In genomic region chr12:56518570-56518969, GRCh38 we compare ENCODE assay signal across 15 cellular contexts. TPM values are rescaled to one million over a fixed set of nuclear protein-coding genes. Genes with fewer than 3 reads are reported as not detected.
DNase-seq lines count a peak whose midpoint lies in the region; ATAC-seq and TF ChIP-seq lines count a peak whose summit lies in the region.
"Had no signal": no experiment of that assay in that cellular context is flagged by ENCODE, and none has a peak within 500 bp of the region (broad histone marks: within the 10 kb centered on the region; RNA-seq: fewer than 3 reads in every experiment).

No MANE protein-coding gene starts in this region.

- TF ChIP-seq CTCF in RWPE1 (conservative IDR thresholded peaks at IDR 0.05; ENCODE audit: low read depth), result no peak
- no peak for TF ChIP-seq CTCF in omental fat pad (IDR thresholded peaks at IDR 0.05)

- H3K4me3 ChIP-seq in MG63, result no peak overlapping the region
- H3K4me3 ChIP-seq: SK-N-MC, spleen, suprapubic skin had no signal

- CTCF ChIA-PET in RWPE1 (lab: Yijun Ruan, JAX), result no interaction called here

- H3K9me3 ChIP-seq in MG63, result no peaks in the 10 kb centered on the region
- H3K9me3 ChIP-seq: spleen, suprapubic skin had no signal

- H3K27me3 ChIP-seq in MG63, result no peaks in the 10 kb centered on the region
- H3K27me3 ChIP-seq: spleen, suprapubic skin had no signal

- intact Hi-C loops in posterior vena cava (cut with DNase I), result loop anchor here in 1 of 2 donors (5.0 kb wide), 1 partner anchor 54 kb away; no protein-coding TSS in a partner anchor

- H3K36me3 ChIP-seq in MG63, result no peaks in the 10 kb centered on the region
- H3K36me3 ChIP-seq: spleen, suprapubic skin had no signal

- peak overlapping the region; percentile 55 for H3K27ac ChIP-seq in RWPE1
- H3K27ac ChIP-seq: SK-N-MC, suprapubic skin, VCaP had no signal

- no peak for ATAC-seq in omental fat pad (ENCODE audit: low FRiP score)

- POLR2A ChIA-PET in RWPE1 (lab: Yijun Ruan, JAX; ENCODE audit: low non-redundant PET), result no interaction called here

- DNase-seq in HCEC 1CT (peak; percentile 48), RWPE1 (ENCODE audit: low spot score) (no peak), fibroblast of gingiva (ENCODE audit: low read depth) (peak; percentile 24), renal cortical epithelial cell (ENCODE audit: low read depth) (peak; percentile 70), posterior vena cava (ENCODE audit: low spot score) (no peak), MG63 (no peak), omental fat pad (ENCODE audit: low spot score) (no peak)
- DNase-seq: activated naive CD8-positive, alpha-beta T cell treated with anti-CD3 and anti-CD28 coated beads for 36 hours; KG1; NCI-H187 treated with DMSO at 0.1 percent for 48 hours; nephron progenitor cell; spleen had no signal

RNA-seq across cellular contexts. Expression of gene RBMS2, which starts 3.0 kb away (rescaled TPM):
- 24.8 and 31.3 TPM in 2 replicates for total RNA-seq in renal cortical epithelial cell
- total RNA-seq in posterior vena cava, result 10 to 100 TPM; 57.2 to 60.5 TPM
- total RNA-seq in MG63 (2014; rRNA removed; shearing (Covaris generic); ENCODE audit: low replicate concordance), result 3.8 and 4.4 TPM in 2 replicates
- 10 to 100 TPM; 22.2 to 63.8 (median 30.6) TPM for total RNA-seq in omental fat pad

RNA-seq across cellular contexts. Expression of gene GLS2, which starts 30.6 kb away (rescaled TPM):
- total RNA-seq in renal cortical epithelial cell (1.4 and 1.6 TPM in 2 replicates), posterior vena cava (under 1 TPM; 0.24 to 0.69 TPM), omental fat pad (1 to 10 TPM in 2 of 4 donors, under 1 TPM in 1, not detected in 1; 0.88 to 2.6 (median 1.7) TPM)
- 1.5 TPM in 1 of 2 replicates, not detected in the other for total RNA-seq in MG63 (2014; rRNA removed; shearing (Covaris generic); ENCODE audit: low replicate concordance)

RNA-seq across cellular contexts. Expression of gene SPRYD4, which starts 50.2 kb away (rescaled TPM):
- total RNA-seq in renal cortical epithelial cell (1.0 and 1.5 TPM in 2 replicates), posterior vena cava (1 to 10 TPM; 1.7 to 2.3 TPM), omental fat pad (1 to 10 TPM; 2.3 to 4.7 (median 2.9) TPM)
- 0.35 and 0.69 TPM in 2 replicates for total RNA-seq in MG63 (2014; rRNA removed; shearing (Covaris generic); ENCODE audit: low replicate concordance)

Comparison
In these comparisons a context has a peak if more than half of its experiments do, and no peak if none do; other contexts are left out.
1. DNase-seq: peak in HCEC 1CT (single experiment), fibroblast of gingiva (single experiment) and renal cortical epithelial cell (single experiment); none in RWPE1 (single experiment), posterior vena cava (single experiment), MG63 (single experiment) and omental fat pad (single experiment).